ENCODE assay signal across 1 cellular context in genomic region chr6:13655700-13656099, GRCh38.
TF ChIP-seq lines count a peak whose summit lies in the region.

No MANE protein-coding gene starts in this region.

TF ChIP-seq in GM12878, 131 proteins besides CTCF, POLR2A, EP300 and RAD21:
- peak; percentile 30; the same call in 1 of the 2 replicates for TF ChIP-seq ZBTB40 (IDR thresholded peaks at IDR 0.05; ENCODE audit: borderline replicate concordance)
- peak; percentile 27; the same call in 1 of the 2 replicates for TF ChIP-seq RUNX3 (IDR thresholded peaks at IDR 0.05; ENCODE audit: low read length)
- TF ChIP-seq NR2F1 (conservative IDR thresholded peaks at IDR 0.05), result no peak
- TF ChIP-seq IKZF2 (IDR thresholded peaks at IDR 0.05), result no peak
